24 cellular contexts compared by ENCODE assay signal in genomic region chr20:13984211-13984610, GRCh38. TPM values are rescaled to one million over a fixed set of nuclear protein-coding genes. Genes with fewer than 3 reads are reported as not detected.
"Had no signal": no experiment of that assay in that cellular context is flagged by ENCODE, and none has a peak within 500 bp of the region (broad histone marks: within the 10 kb centered on the region; RNA-seq: fewer than 3 reads in every experiment).

No MANE protein-coding gene starts in this region.

- H3K36me3 Mint-ChIP-seq: memory B cell, WTC11 had no signal

- H3K27ac Mint-ChIP-seq: activated CD4-positive, alpha-beta T cell treated with anti-CD3 and anti-CD28 coated beads for 36 hours; activated T-cell treated with anti-CD3 and anti-CD28 coated beads, Interleukin-2, amount 50 U/mL, for 24 hours; activated T-helper 17 cell treated with anti-CD3 and anti-CD28 coated beads, Interleukin-2, amount 50 U/mL, for 72 hours; memory B cell; nephron; stimulated activated naive CD8-positive, alpha-beta T cell treated with anti-CD3 and anti-CD28 coated beads, Interleukin-15, amount 100 ng/mL, for 72 hours; WTC11 had no signal

- H3K9me3 ChIP-seq: ascending aorta, colonic mucosa, esophagus muscularis mucosa, neutrophil, pancreas, psoas muscle, tibial artery had no signal

- DNase-seq: activated CD4-positive, alpha-beta T cell treated with anti-CD3 and anti-CD28 coated beads for 36 hours; activated CD4-positive, alpha-beta T cell treated with anti-CD3 and anti-CD28 coated beads, Interleukin-2, amount 50 U/mL, for 4 hours; activated CD8-positive, alpha-beta memory T cell treated with anti-CD3 and anti-CD28 coated beads for 24 hours; activated CD8-positive, alpha-beta memory T cell treated with anti-CD3 and anti-CD28 coated beads, Interleukin-2, amount 50 U/mL, for 4 hours; activated T-cell treated with anti-CD3 and anti-CD28 coated beads, Interleukin-2, amount 50 U/mL, for 24 hours; colonic mucosa; hippocampal formation; pancreas; psoas muscle; right cardiac atrium; stimulated activated CD4-positive, alpha-beta T cell treated with anti-CD3 and anti-CD28 coated beads, Interleukin-12 subunit alpha, Interleukin-12 subunit beta, amount 100 ng/mL, for 4 hours; stimulated activated naive CD8-positive, alpha-beta T cell treated with anti-CD3 and anti-CD28 coated beads, Interleukin-15, amount 100 ng/mL, for 72 hours; T-helper 9 cell; tibial artery had no signal

- H3K4me3 Mint-ChIP-seq: activated CD4-positive, alpha-beta T cell treated with anti-CD3 and anti-CD28 coated beads for 36 hours; activated T-cell treated with anti-CD3 and anti-CD28 coated beads, Interleukin-2, amount 50 U/mL, for 24 hours; activated T-helper 17 cell treated with anti-CD3 and anti-CD28 coated beads, Interleukin-2, amount 50 U/mL, for 72 hours; memory B cell; nephron; stimulated activated naive CD8-positive, alpha-beta T cell treated with anti-CD3 and anti-CD28 coated beads, Interleukin-15, amount 100 ng/mL, for 72 hours; WTC11 had no signal

- H3K4me1 ChIP-seq: ascending aorta, colonic mucosa, esophagus muscularis mucosa, pancreas, psoas muscle, tibial artery had no signal

- H3K4me3 ChIP-seq: ascending aorta, colonic mucosa, esophagus muscularis mucosa, pancreas, psoas muscle, tibial artery had no signal

- H3K4me1 Mint-ChIP-seq: activated CD4-positive, alpha-beta T cell treated with anti-CD3 and anti-CD28 coated beads for 36 hours; activated T-helper 17 cell treated with anti-CD3 and anti-CD28 coated beads, Interleukin-2, amount 50 U/mL, for 72 hours; memory B cell; nephron; stimulated activated naive CD8-positive, alpha-beta T cell treated with anti-CD3 and anti-CD28 coated beads, Interleukin-15, amount 100 ng/mL, for 72 hours; WTC11 had no signal

- H3K9me3 Mint-ChIP-seq: WTC11 had no signal

- ATAC-seq: activated CD4-positive, alpha-beta T cell treated with anti-CD3 and anti-CD28 coated beads for 36 hours; activated naive CD4-positive, alpha-beta T cell treated with anti-CD3 and anti-CD28 coated beads, Interleukin-2, amount 50 U/mL, for 72 hours; activated T-helper 17 cell treated with anti-CD3 and anti-CD28 coated beads, Interleukin-2, amount 50 U/mL, for 72 hours; pancreas; psoas muscle; right cardiac atrium; stimulated activated naive CD8-positive, alpha-beta T cell treated with anti-CD3 and anti-CD28 coated beads, Interleukin-15, amount 100 ng/mL, for 72 hours; WTC11 had no signal

- H3K27me3 Mint-ChIP-seq: activated CD4-positive, alpha-beta T cell treated with anti-CD3 and anti-CD28 coated beads for 36 hours; activated T-cell treated with anti-CD3 and anti-CD28 coated beads, Interleukin-2, amount 50 U/mL, for 24 hours; activated T-helper 17 cell treated with anti-CD3 and anti-CD28 coated beads, Interleukin-2, amount 50 U/mL, for 72 hours; memory B cell; stimulated activated naive CD8-positive, alpha-beta T cell treated with anti-CD3 and anti-CD28 coated beads, Interleukin-15, amount 100 ng/mL, for 72 hours had no signal

- H3K27ac ChIP-seq: ascending aorta, colonic mucosa, esophagus muscularis mucosa, neutrophil, pancreas, psoas muscle, tibial artery had no signal

- H3K27me3 ChIP-seq: ascending aorta, colonic mucosa, esophagus muscularis mucosa, neutrophil, pancreas, tibial artery had no signal

- H3K36me3 ChIP-seq: ascending aorta, colonic mucosa, esophagus muscularis mucosa, neutrophil, pancreas, tibial artery had no signal

RNA-seq across cellular contexts. Expression of gene SEL1L2, which starts 6.2 kb away (rescaled TPM):
- total RNA-seq: activated CD4-positive, alpha-beta T cell treated with anti-CD3 and anti-CD28 coated beads for 36 hours; activated naive CD4-positive, alpha-beta T cell treated with anti-CD3 and anti-CD28 coated beads, Interleukin-2, amount 50 U/mL, for 72 hours; activated T-helper 17 cell treated with anti-CD3 and anti-CD28 coated beads, Interleukin-2, amount 50 U/mL, for 72 hours; ascending aorta; colonic mucosa; esophagus muscularis mucosa; liver; pancreas; right cardiac atrium; skeletal muscle tissue; WTC11 had no signal

RNA-seq across cellular contexts. Expression of gene MACROD2, which starts 11.1 kb away (rescaled TPM):
- total RNA-seq: activated CD4-positive, alpha-beta T cell treated with anti-CD3 and anti-CD28 coated beads for 36 hours; activated naive CD4-positive, alpha-beta T cell treated with anti-CD3 and anti-CD28 coated beads, Interleukin-2, amount 50 U/mL, for 72 hours; activated T-helper 17 cell treated with anti-CD3 and anti-CD28 coated beads, Interleukin-2, amount 50 U/mL, for 72 hours had no signal
